In the genomic region with DNA sequence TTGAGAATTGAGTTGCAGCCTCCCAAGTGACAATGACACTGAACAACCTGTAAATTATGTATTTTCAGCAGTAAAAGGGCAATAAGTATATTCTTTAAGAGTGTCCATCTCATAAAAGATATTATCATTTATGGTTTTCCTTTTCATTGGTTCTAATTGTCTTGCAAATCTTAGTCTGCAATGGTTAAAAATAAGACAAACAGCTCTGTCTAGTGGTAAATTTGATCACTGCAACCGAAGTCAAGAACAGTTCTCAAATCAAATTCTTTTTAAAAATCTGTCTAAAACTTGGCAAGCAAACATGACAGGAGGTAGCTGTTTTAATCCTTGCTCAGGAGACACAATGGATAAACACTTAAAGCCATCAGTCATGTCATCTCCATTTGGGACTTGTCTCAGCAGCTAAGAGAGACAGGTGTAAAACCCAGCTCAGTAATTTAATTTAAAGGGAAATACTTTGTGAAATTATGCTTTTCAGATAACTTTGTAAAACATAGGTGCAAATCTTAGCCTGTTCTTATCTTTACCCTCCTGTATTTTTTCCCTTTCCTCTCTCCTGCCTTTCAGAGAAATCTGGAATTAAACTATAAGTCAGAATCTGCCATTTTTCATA, we compare ENCODE assay signal across 9 cellular contexts.
A peak's percentile ranks its signal among the peaks of the same experiment; 100 is the strongest.
DNase-seq lines count a peak whose midpoint lies in the region; ATAC-seq, FAIRE-seq and TF ChIP-seq lines count a peak whose summit lies in the region.
"Had no signal": no experiment of that assay in that cellular context is flagged by ENCODE, and none has a peak within 500 bp of the region (broad histone marks: within the 10 kb centered on the region; RNA-seq: fewer than 3 reads in every experiment).

No MANE protein-coding gene starts in this region.

- no peak for TF ChIP-seq EP300 in K562 (IDR thresholded peaks at IDR 0.05; ENCODE audit: low read length)

- no peak for FAIRE-seq in K562 (lab: Jason Lieb, UNC)

- H3K79me1 ChIP-seq in neuronal stem cell (ENCODE audit: low read depth, low read length) = no peaks in the 10 kb centered on the region

- no peak overlapping the region for H3K4me2 ChIP-seq in DND-41 (ENCODE audit: insufficient read depth, low read length)
- H3K4me2 ChIP-seq in K562 (ENCODE audit: insufficient read depth, low read length) = no peak overlapping the region
- H3K4me2 ChIP-seq in neuronal stem cell (ENCODE audit: insufficient read depth, low read length, poor library complexity, severe bottlenecking) = no peak overlapping the region

- POLR2A ChIA-PET in K562 (lab: Yijun Ruan, JAX) = no interaction called here

- H3K9me1 ChIP-seq in K562 (ENCODE audit: control insufficient read depth, insufficient read depth, low read length) = no peaks in the 10 kb centered on the region

- no peak overlapping the region for H3K4ac ChIP-seq in neuronal stem cell (ENCODE audit: low read length)

- H2BK120ac ChIP-seq in neuronal stem cell (ENCODE audit: low read depth, low read length) = no peak overlapping the region

- H3K79me2 ChIP-seq in DND-41 (ENCODE audit: insufficient read depth, low read length) (no peaks in the 10 kb centered on the region), K562 (ENCODE audit: control insufficient read depth, insufficient read depth, low read length) (no peaks in the 10 kb centered on the region)

- H3K4me3 ChIP-seq in DND-41 (ENCODE audit: low read depth in 1 of 2, low read length in 2 of 2) (no peak overlapping the region), LNCaP clone FGC (ENCODE audit: low read depth, low read length) (no peak overlapping the region), K562 (no peak overlapping the region), neuronal stem cell (ENCODE audit: low read length in 2 of 2) (no peak overlapping the region)

- H3K27ac Mint-ChIP-seq in activated naive CD8-positive, alpha-beta T cell treated with anti-CD3 and anti-CD28 coated beads, Interleukin-2, amount 50 U/mL, for 24 hours = no peak overlapping the region

- no peaks in the 10 kb centered on the region for H4K20me1 ChIP-seq in DND-41 (ENCODE audit: insufficient read depth, low read length)
- H4K20me1 ChIP-seq in K562 (replicated peaks; ENCODE audit: control insufficient read depth, insufficient read depth, low read length) = no peaks in the 10 kb centered on the region

- H3K27me3 Mint-ChIP-seq in activated naive CD8-positive, alpha-beta T cell treated with anti-CD3 and anti-CD28 coated beads, Interleukin-2, amount 50 U/mL, for 24 hours = peaks cover 3% of the 10 kb centered on the region

- 0% methylated on average over 1 of the region's 1 CpG for WGBS in K562 (ENCODE audit: insufficient coverage, low coverage, missing lambda C conversion rate)
- no CpG with 5 or more reads among the region's 1 CpG for WGBS in neuronal stem cell (ENCODE audit: extremely low coverage in 2 of 2, insufficient read length in 2 of 2, insufficient replicate concordance in 1 of 2), 2 donors

- H2BK5ac ChIP-seq in neuronal stem cell (ENCODE audit: low read length) = no peak overlapping the region

- H3K27ac ChIP-seq in DND-41 (ENCODE audit: low read length) = no peak overlapping the region
- H3K27ac ChIP-seq in K562 (ENCODE audit: extremely low read depth, low read depth, low read length) = no peak overlapping the region
- H3K27ac ChIP-seq in neuronal stem cell (replicated peaks; ENCODE audit: low read length) = no peak overlapping the region

- TF ChIP-seq CTCF in DND-41 (IDR thresholded peaks at IDR 0.05; ENCODE audit: borderline replicate concordance, extremely low read depth, low read length, poor library complexity, severe bottlenecking) (peak; percentile 44), LNCaP clone FGC (IDR thresholded peaks at IDR 0.05; ENCODE audit: control insufficient read depth, extremely low read depth, insufficient read depth) (peak; percentile 69), K562 (IDR thresholded peaks at IDR 0.05 in 2 of 3, conservative IDR thresholded peaks at IDR 0.05 in 1 of 3; ENCODE audit: insufficient read depth in 2 of 3, low read depth in 1 of 3, low read length in 3 of 3) (peak in 2 of 3 experiments; percentile 9 to 26; a peak in 2 of 6 replicates)

- TF ChIP-seq RAD21 in K562 (CRISPR knock-in tag; conservative IDR thresholded peaks at IDR 0.05 in 1 of 2, IDR thresholded peaks at IDR 0.05 in 1 of 2) = peak in 1 of 2 experiments; percentile 15; a peak in 1 of 4 replicates

- H2AFZ ChIP-seq in DND-41 (ENCODE audit: low read depth, low read length) (no peak overlapping the region), K562 (ENCODE audit: low read depth, low read length) (no peak overlapping the region), neuronal stem cell (ENCODE audit: low read length) (no peak overlapping the region)

- H3K36me3 Mint-ChIP-seq in activated naive CD8-positive, alpha-beta T cell treated with anti-CD3 and anti-CD28 coated beads, Interleukin-2, amount 50 U/mL, for 24 hours (ENCODE audit: low read depth) = no peaks in the 10 kb centered on the region

- H3K36me3 ChIP-seq in DND-41 (ENCODE audit: insufficient read depth, low read length) = no peaks in the 10 kb centered on the region
- H3K36me3 ChIP-seq in K562 (ENCODE audit: control insufficient read depth, insufficient read depth, low read length) = no peaks in the 10 kb centered on the region
- H3K36me3 ChIP-seq in neuronal stem cell (replicated peaks in 1 of 2; ENCODE audit: control insufficient read depth in 2 of 2, insufficient read depth in 2 of 2, low read length in 2 of 2) = no peaks in the 10 kb centered on the region

- H3K18ac ChIP-seq in neuronal stem cell (ENCODE audit: low read length) = no peak overlapping the region

- no peak overlapping the region for H2AK5ac ChIP-seq in neuronal stem cell (ENCODE audit: low read depth, low read length)

- no TSS peak for BruUV-seq in K562 (replicated peaks; lab: Mats Ljungman, UMichigan)

- no peak overlapping the region for H3K9ac ChIP-seq in DND-41 (ENCODE audit: low read depth, low read length)
- no peak overlapping the region for H3K9ac ChIP-seq in K562 (ENCODE audit: insufficient read depth in 1 of 2, low read depth in 2 of 2, low read length in 2 of 2)
- no peak overlapping the region for H3K9ac ChIP-seq in neuronal stem cell (ENCODE audit: low read depth, low read length, poor library complexity)

- H3K23ac ChIP-seq in neuronal stem cell (ENCODE audit: low read depth, low read length, poor library complexity) = no peak overlapping the region

- no peak overlapping the region for H4K8ac ChIP-seq in neuronal stem cell (ENCODE audit: low read depth, low read length)

- no peak overlapping the region for H3K4me3 Mint-ChIP-seq in activated naive CD8-positive, alpha-beta T cell treated with anti-CD3 and anti-CD28 coated beads, Interleukin-2, amount 50 U/mL, for 24 hours

- DNase-seq in DND-41 (no peak), LNCaP clone FGC (ENCODE audit: low read depth) (peak; percentile 31), K562 (ENCODE audit: extremely low read depth in 1 of 4, low spot score in 3 of 4) (no peak), lung microvascular endothelial cell (ENCODE audit: low read depth in 2 of 2) (peak; percentile 31 to 43), posterior vena cava (ENCODE audit: low spot score) (no peak), neuronal stem cell (ENCODE audit: low spot score) (no peak), NCI-H1694 treated with DMSO at 0.1 percent for 48 hours (lab: John Stamatoyannopoulos, UW) (no peak)
- DNase-seq in activated naive CD8-positive, alpha-beta T cell treated with anti-CD3 and anti-CD28 coated beads, Interleukin-2, amount 50 U/mL, for 24 hours = no peak
- DNase-seq: left ventricle myocardium superior had no signal

- peaks cover 2% of the 10 kb centered on the region for H3K4me1 Mint-ChIP-seq in activated naive CD8-positive, alpha-beta T cell treated with anti-CD3 and anti-CD28 coated beads, Interleukin-2, amount 50 U/mL, for 24 hours

- no peaks in the 10 kb centered on the region for H3K9me3 ChIP-seq in DND-41 (ENCODE audit: insufficient read depth, low read length, severe bottlenecking)
- H3K9me3 ChIP-seq in K562 (replicated peaks; ENCODE audit: control insufficient read depth, insufficient read depth, low read depth, low read length) = no peaks in the 10 kb centered on the region
- no peaks in the 10 kb centered on the region for H3K9me3 ChIP-seq in neuronal stem cell (replicated peaks in 1 of 2; ENCODE audit: control insufficient read depth in 2 of 2, insufficient read depth in 1 of 2, low read depth in 1 of 2, low read length in 2 of 2)

- no peaks in the 10 kb centered on the region for H3K27me3 ChIP-seq in DND-41 (ENCODE audit: insufficient read depth, low read length, poor library complexity)
- no peaks in the 10 kb centered on the region for H3K27me3 ChIP-seq in K562 (ENCODE audit: control insufficient read depth in 2 of 2, insufficient read depth in 2 of 2, low read length in 2 of 2)
- peaks cover 0 to 4% (median 0%) of the 10 kb centered on the region in 3 experiments for H3K27me3 ChIP-seq in neuronal stem cell (ENCODE audit: control insufficient read depth in 3 of 3, insufficient read depth in 3 of 3, low read depth in 1 of 3, low read length in 3 of 3)

- intact Hi-C loops in K562 (cut with micrococcal nuclease) (loop anchor here (5.0 kb wide), 1 partner anchor 944 kb away; no protein-coding TSS in a partner anchor), posterior vena cava (cut with DNase I) (no loop called here)

- H2BK12ac ChIP-seq in neuronal stem cell (ENCODE audit: low read length) = no peak overlapping the region

- no peak overlapping the region for H3K14ac ChIP-seq in neuronal stem cell (ENCODE audit: low read length)

- no peak overlapping the region for H2BK15ac ChIP-seq in neuronal stem cell (ENCODE audit: low read length)

- in situ Hi-C loops in K562 (cut with MboI) = no loop called here

- peaks cover 6% of the 10 kb centered on the region for H3K9me3 Mint-ChIP-seq in activated naive CD8-positive, alpha-beta T cell treated with anti-CD3 and anti-CD28 coated beads, Interleukin-2, amount 50 U/mL, for 24 hours

- ATAC-seq in DND-41 (ENCODE audit: insufficient read depth, low read depth) (no peak), K562 (no peak)
- no peak for ATAC-seq in activated naive CD8-positive, alpha-beta T cell treated with anti-CD3 and anti-CD28 coated beads, Interleukin-2, amount 50 U/mL, for 24 hours
- ATAC-seq: left ventricle myocardium superior had no signal

- CTCF ChIA-PET in K562 (lab: Yijun Ruan, JAX; ENCODE audit: low intra/inter-chr PET ratio) = no interaction called here

- no peaks in the 10 kb centered on the region for H3K4me1 ChIP-seq in DND-41 (ENCODE audit: insufficient read depth, low read length)
- no peaks in the 10 kb centered on the region for H3K4me1 ChIP-seq in K562 (replicated peaks in 1 of 2; ENCODE audit: control insufficient read depth in 2 of 2, insufficient read depth in 2 of 2, low read length in 2 of 2)
- H3K4me1 ChIP-seq in neuronal stem cell (ENCODE audit: control insufficient read depth in 2 of 2, insufficient read depth in 1 of 2, low read depth in 1 of 2, low read length in 2 of 2) = no peaks in the 10 kb centered on the region

- no peak overlapping the region for H4K91ac ChIP-seq in neuronal stem cell (ENCODE audit: low read depth, low read length, poor library complexity)

- TF ChIP-seq POLR2A in K562 (conservative IDR thresholded peaks at IDR 0.05) = no peak

TF ChIP-seq in K562, 482 proteins besides CTCF, POLR2A, EP300 and RAD21 (continues in another document):
- no peak for TF ChIP-seq EWSR1 (IDR thresholded peaks at IDR 0.05; ENCODE audit: borderline replicate concordance, low read depth, partially characterized antibody)

Comparison
In these comparisons a context has a peak if more than half of its experiments do, and no peak if none do; other contexts are left out.
1. DNase-seq: peak in LNCaP clone FGC (single experiment) and lung microvascular endothelial cell (2 of 2); none in DND-41 (single experiment), K562 (0 of 4), posterior vena cava (single experiment), neuronal stem cell (single experiment), NCI-H1694 treated with DMSO at 0.1 percent for 48 hours (single experiment) and activated naive CD8-positive, alpha-beta T cell treated with anti-CD3 and anti-CD28 coated beads, Interleukin-2, amount 50 U/mL, for 24 hours (single experiment).
2. CTCF ChIP-seq: peak in every context shown above with its lines; median percentile 69 in LNCaP clone FGC; 44 in DND-41; 18 in K562.